Comparison of ENCODE assay signal across 12 cellular contexts in the genomic region with DNA sequence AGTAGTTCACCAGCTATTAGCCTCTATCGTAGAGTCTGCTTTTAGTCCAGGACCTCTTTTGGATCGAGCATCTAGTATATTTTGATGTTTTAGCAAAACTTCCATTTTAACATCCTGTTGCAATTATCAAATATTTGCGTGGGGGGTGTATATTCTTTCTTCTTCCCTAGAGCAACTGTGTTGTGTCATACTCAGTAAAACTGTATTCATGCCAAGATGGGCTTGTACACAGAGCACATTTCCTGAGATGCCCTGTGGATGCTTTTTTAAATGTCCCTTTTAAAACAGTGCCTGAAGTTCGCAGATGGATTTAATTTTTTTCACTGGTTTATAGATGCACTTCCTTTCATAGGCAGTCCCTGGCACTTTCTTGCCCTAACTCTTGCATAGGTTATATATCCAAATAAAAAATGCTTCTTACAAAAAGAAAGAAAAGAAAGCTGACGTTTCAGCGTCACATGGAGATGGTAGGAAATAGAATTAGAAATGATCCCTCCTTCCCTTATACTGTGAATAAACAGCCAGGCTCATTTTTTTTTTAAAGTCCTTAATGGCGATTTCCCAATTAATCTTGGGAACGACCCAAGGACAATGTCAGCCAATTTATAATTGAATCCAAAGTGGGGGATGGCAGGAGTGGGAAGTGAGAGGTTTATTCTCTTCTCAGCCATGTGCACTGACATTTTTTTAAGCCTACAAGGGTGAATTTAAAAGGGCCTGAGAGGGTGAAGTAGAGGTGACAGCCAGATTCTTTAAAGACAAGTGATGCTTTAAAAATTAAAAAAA.
DNase-seq lines count a peak whose midpoint lies in the region; ATAC-seq and TF ChIP-seq lines count a peak whose summit lies in the region.
"Had no signal": no experiment of that assay in that cellular context is flagged by ENCODE, and none has a peak within 500 bp of the region (broad histone marks: within the 10 kb centered on the region; RNA-seq: fewer than 3 reads in every experiment).

No MANE protein-coding gene starts in this region.

- 51 to 55% methylated on average over 7 to 8 of the region's 8 CpGs for WGBS in transverse colon (ENCODE audit: low coverage in 1 of 2), 2 donors

- no peaks in the 10 kb centered on the region for H3K27me3 ChIP-seq in transverse colon

- no peak overlapping the region for H3K4me3 ChIP-seq in transverse colon

- H3K9me3 ChIP-seq in transverse colon, result no peaks in the 10 kb centered on the region

- peaks cover 41% of the 10 kb centered on the region for H3K4me1 Mint-ChIP-seq in activated CD4-positive, alpha-beta T cell treated with anti-CD3 and anti-CD28 coated beads for 36 hours
- H3K4me1 Mint-ChIP-seq in activated CD4-positive, alpha-beta T cell treated with anti-CD3 and anti-CD28 coated beads, Interleukin-2, amount 10 ng/mL, durations not matched to agents 24 days and 14 days, result peaks cover 52% of the 10 kb centered on the region
- peaks cover 64% of the 10 kb centered on the region for H3K4me1 Mint-ChIP-seq in chondrocyte (ENCODE audit: low read depth)

- peak overlapping the region; percentile 32 for H3K27ac Mint-ChIP-seq in activated CD4-positive, alpha-beta T cell treated with anti-CD3 and anti-CD28 coated beads for 36 hours
- no peak overlapping the region for H3K27ac Mint-ChIP-seq in activated CD4-positive, alpha-beta T cell treated with anti-CD3 and anti-CD28 coated beads, Interleukin-2, amount 10 ng/mL, durations not matched to agents 24 days and 14 days
- H3K27ac Mint-ChIP-seq in chondrocyte (ENCODE audit: unreplicated experiment), result peak overlapping the region; percentile 77
- H3K27ac Mint-ChIP-seq: activated T-helper 1 cell treated with anti-CD3 and anti-CD28 coated beads, Interleukin-12 subunit alpha, Interleukin-12 subunit beta, Interleukin-2, Interleukin-4 antibody, amounts not matched to agents 30 ng/mL and 10 ng/mL and 1 ng/mL, durations not matched to agents 14 hours and 24 hours and 36 hours had no signal

- POLR2A ChIA-PET in activated CD4-positive, alpha-beta T cell treated with anti-CD3 and anti-CD28 coated beads for 36 hours (lab: Charles Lee), result no interaction called here

- peaks cover 0 to 19% (median 7%) of the 10 kb centered on the region in 4 donors for H3K4me1 ChIP-seq in transverse colon

- no peak for TF ChIP-seq POLR2A in transverse colon (IDR thresholded peaks at IDR 0.05)

- in situ Hi-C loops in transverse colon (cut with MboI; ENCODE audit: low pct_ligation_motif_present in 1 of 4, low pct_unique_long_range_greater_than_20kb in 1 of 4, low sequenced_read_pairs in 3 of 4), result no loop called here

- no peaks in the 10 kb centered on the region for H3K9me3 Mint-ChIP-seq in activated CD4-positive, alpha-beta T cell treated with anti-CD3 and anti-CD28 coated beads for 36 hours (ENCODE audit: low read depth)
- no peaks in the 10 kb centered on the region for H3K9me3 Mint-ChIP-seq in activated CD4-positive, alpha-beta T cell treated with anti-CD3 and anti-CD28 coated beads, Interleukin-2, amount 10 ng/mL, durations not matched to agents 24 days and 14 days
- H3K9me3 Mint-ChIP-seq in chondrocyte (ENCODE audit: low read depth), result no peaks in the 10 kb centered on the region
- H3K9me3 Mint-ChIP-seq: activated T-helper 1 cell treated with anti-CD3 and anti-CD28 coated beads, Interleukin-12 subunit alpha, Interleukin-12 subunit beta, Interleukin-2, Interleukin-4 antibody, amounts not matched to agents 30 ng/mL and 10 ng/mL and 1 ng/mL, durations not matched to agents 14 hours and 24 hours and 36 hours had no signal

- no peaks in the 10 kb centered on the region for H3K36me3 ChIP-seq in transverse colon

- intact Hi-C loops in activated CD4-positive, alpha-beta T cell treated with anti-CD3 and anti-CD28 coated beads for 36 hours (cut with DNase I, micrococcal nuclease), result no loop called here
- intact Hi-C loops in activated CD4-positive, alpha-beta T cell treated with anti-CD3 and anti-CD28 coated beads, Interleukin-2, amount 10 ng/mL, durations not matched to agents 24 days and 14 days (cut with micrococcal nuclease), result no loop called here
- intact Hi-C loops in transverse colon (cut with DNase I; ENCODE audit: low total_unique reads), result no loop called here

- H3K36me3 Mint-ChIP-seq in activated CD4-positive, alpha-beta T cell treated with anti-CD3 and anti-CD28 coated beads for 36 hours (ENCODE audit: low read depth), result no peaks in the 10 kb centered on the region
- H3K36me3 Mint-ChIP-seq in activated CD4-positive, alpha-beta T cell treated with anti-CD3 and anti-CD28 coated beads, Interleukin-2, amount 10 ng/mL, durations not matched to agents 24 days and 14 days (ENCODE audit: low read depth), result peaks cover 1% of the 10 kb centered on the region
- no peaks in the 10 kb centered on the region for H3K36me3 Mint-ChIP-seq in chondrocyte (ENCODE audit: low read depth)

- H3K27ac ChIP-seq in transverse colon, result peak overlapping the region; percentile 18 to 54 (median 38)

- DNase-seq in activated CD4-positive, alpha-beta T cell treated with anti-CD3 and anti-CD28 coated beads for 36 hours, result no peak
- DNase-seq in activated CD4-positive, alpha-beta T cell treated with anti-CD3 and anti-CD28 coated beads, Interleukin-2, amount 10 ng/mL, durations not matched to agents 24 days and 14 days, result no peak
- DNase-seq in chondrocyte (ENCODE audit: low spot score) (no peak), medulla oblongata (ENCODE audit: extremely low spot score) (peak; percentile 65), transverse colon (no peak), GM19238 (ENCODE audit: insufficient read length, low spot score) (no peak)
- DNase-seq: T1000 had no signal

- no peak for ATAC-seq in activated CD4-positive, alpha-beta T cell treated with anti-CD3 and anti-CD28 coated beads for 36 hours
- ATAC-seq in HG03095 (IDR thresholded peaks at IDR 0.05; ENCODE audit: unreplicated experiment), result no peak
- no peak for ATAC-seq in HG03439 (IDR thresholded peaks at IDR 0.05; ENCODE audit: unreplicated experiment)
- ATAC-seq: HCT116 had no signal

- no peak for TF ChIP-seq EP300 in transverse colon (IDR thresholded peaks at IDR 0.05; ENCODE audit: low read depth)

- no peak overlapping the region for H3K4me3 Mint-ChIP-seq in activated CD4-positive, alpha-beta T cell treated with anti-CD3 and anti-CD28 coated beads for 36 hours
- H3K4me3 Mint-ChIP-seq in activated CD4-positive, alpha-beta T cell treated with anti-CD3 and anti-CD28 coated beads, Interleukin-2, amount 10 ng/mL, durations not matched to agents 24 days and 14 days, result no peak overlapping the region
- H3K4me3 Mint-ChIP-seq in chondrocyte (ENCODE audit: unreplicated experiment), result no peak overlapping the region
- H3K4me3 Mint-ChIP-seq: activated T-helper 1 cell treated with anti-CD3 and anti-CD28 coated beads, Interleukin-12 subunit alpha, Interleukin-12 subunit beta, Interleukin-2, Interleukin-4 antibody, amounts not matched to agents 30 ng/mL and 10 ng/mL and 1 ng/mL, durations not matched to agents 14 hours and 24 hours and 36 hours; B cell had no signal

- CTCF ChIA-PET in activated CD4-positive, alpha-beta T cell treated with anti-CD3 and anti-CD28 coated beads for 36 hours (lab: Charles Lee), result interaction anchor here (0.6 to 1.7 kb wide), 8 partner anchors 9 to 993 kb away, joined by 3 to 7 read pairs (median 3); no protein-coding TSS in a partner anchor

- H3K27me3 Mint-ChIP-seq in activated CD4-positive, alpha-beta T cell treated with anti-CD3 and anti-CD28 coated beads for 36 hours, result no peaks in the 10 kb centered on the region
- no peaks in the 10 kb centered on the region for H3K27me3 Mint-ChIP-seq in activated CD4-positive, alpha-beta T cell treated with anti-CD3 and anti-CD28 coated beads, Interleukin-2, amount 10 ng/mL, durations not matched to agents 24 days and 14 days
- no peaks in the 10 kb centered on the region for H3K27me3 Mint-ChIP-seq in chondrocyte (ENCODE audit: low read depth)
- H3K27me3 Mint-ChIP-seq: B cell had no signal

- no peak for TF ChIP-seq CTCF in chondrocyte (IDR thresholded peaks at IDR 0.05)
- no peak for TF ChIP-seq CTCF in transverse colon (IDR thresholded peaks at IDR 0.05)
